ENCODE assay signal across 9 cellular contexts in genomic region chr1:155961937-155962336, GRCh38. TPM values are rescaled to one million over a fixed set of nuclear protein-coding genes. Genes with fewer than 3 reads are reported as not detected.
DNase-seq lines count a peak whose midpoint lies in the region; ATAC-seq and TF ChIP-seq lines count a peak whose summit lies in the region.
"Had no signal": no experiment of that assay in that cellular context is flagged by ENCODE, and none has a peak within 500 bp of the region (broad histone marks: within the 10 kb centered on the region; RNA-seq: fewer than 3 reads in every experiment).

No MANE protein-coding gene starts in this region.

- peaks cover 13% of the 10 kb centered on the region for H3K36me3 ChIP-seq in mucosa of descending colon (ENCODE audit: low read depth)

- intact Hi-C loops in mucosa of descending colon (cut with DNase I, micrococcal nuclease), result no loop called here

- H3K9me3 ChIP-seq in mucosa of descending colon, result no peaks in the 10 kb centered on the region

- peaks cover 4% of the 10 kb centered on the region for H3K4me1 ChIP-seq in mucosa of descending colon (ENCODE audit: low read depth)

- peak; percentile 66 for ATAC-seq in mucosa of descending colon
- no peak for ATAC-seq in GM18520 (IDR thresholded peaks at IDR 0.05; ENCODE audit: unreplicated experiment)
- no peak for ATAC-seq in GM18873 (IDR thresholded peaks at IDR 0.05; ENCODE audit: low FRiP score, unreplicated experiment)

- peak overlapping the region; percentile 54 to 92 for H3K27ac ChIP-seq in coronary artery

- H3K4me3 ChIP-seq in coronary artery (peak overlapping the region; percentile 24), mucosa of descending colon (no peak overlapping the region)

- DNase-seq in EL (peak; percentile 98), NCI-H460 (ENCODE audit: extremely low read depth, low read depth) (peak; percentile 99), coronary artery (ENCODE audit: low spot score) (peak; percentile 94), mucosa of descending colon (no peak), cortex of kidney (lab: John Stamatoyannopoulos, UW) (no peak), AML-193 (lab: John Stamatoyannopoulos, UW) (no peak)

- no peak for TF ChIP-seq CTCF in coronary artery (IDR thresholded peaks at IDR 0.05)
- TF ChIP-seq CTCF in mucosa of descending colon (IDR thresholded peaks at IDR 0.05), result no peak

RNA-seq across cellular contexts. Expression of gene ARHGEF2, which starts 16.4 kb away (rescaled TPM):
- total RNA-seq in NCI-H460 (2014; rRNA removed; shearing (Covaris generic)), result 318 and 324 TPM in 2 replicates
- polyA plus RNA-seq in NCI-H460 (2014; cell fraction: nucleus; rRNA removed), result 204 and 246 TPM in 2 replicates
- total RNA-seq in mucosa of descending colon, result 100 to 1,000 TPM in 1 of 3 donors, 10 to 100 TPM in 2; 79.7 to 132 (median 90.5) TPM

RNA-seq across cellular contexts. Expression of gene RXFP4, which starts 20.5 kb away (rescaled TPM):
- not detected in 2 replicates for total RNA-seq in NCI-H460 (2014; rRNA removed; shearing (Covaris generic))
- 0.50 and 0.86 TPM in 2 replicates for polyA plus RNA-seq in NCI-H460 (2014; cell fraction: nucleus; rRNA removed)
- 1 to 10 TPM; 1.2 to 4.2 (median 3.3) TPM for total RNA-seq in mucosa of descending colon
- total RNA-seq: T-helper 1 cell treated with Interleukin-12 subunit alpha and Interleukin-12 subunit beta and Interleukin-4 antibody, amounts not matched to agents 30 ng/mL and 1 ng/mL, for 36 hours had no signal

RNA-seq across cellular contexts. Expression of gene KHDC4, which starts 27.7 kb away (rescaled TPM):
- total RNA-seq in NCI-H460 (2014; rRNA removed; shearing (Covaris generic)), result 64.7 and 86.5 TPM in 2 replicates
- 352 and 508 TPM in 2 replicates for polyA plus RNA-seq in NCI-H460 (2014; cell fraction: nucleus; rRNA removed)
- total RNA-seq in mucosa of descending colon, result 10 to 100 TPM; 52.9 to 59.5 (median 58.6) TPM

RNA-seq across cellular contexts. Expression of gene RIT1, which starts 50.8 kb away (rescaled TPM):
- total RNA-seq in NCI-H460 (2014; rRNA removed; shearing (Covaris generic)), result 93.4 and 100.0 TPM in 2 replicates
- 28.6 and 42.9 TPM in 2 replicates for polyA plus RNA-seq in NCI-H460 (2014; cell fraction: nucleus; rRNA removed)
- total RNA-seq in mucosa of descending colon, result 10 to 100 TPM; 21.8 to 29.7 (median 23.5) TPM

RNA-seq across cellular contexts. Expression of gene SSR2, which starts 58.8 kb away (rescaled TPM):
- total RNA-seq in NCI-H460 (2014; rRNA removed; shearing (Covaris generic)), result 487 and 490 TPM in 2 replicates
- 269 and 579 TPM in 2 replicates for polyA plus RNA-seq in NCI-H460 (2014; cell fraction: nucleus; rRNA removed)
- 100 to 1,000 TPM; 144 to 203 (median 164) TPM for total RNA-seq in mucosa of descending colon

Comparison
In these comparisons a context has a peak if more than half of its experiments do, and no peak if none do; other contexts are left out.
1. DNase-seq: peak in EL (single experiment), NCI-H460 (single experiment) and coronary artery (single experiment); none in mucosa of descending colon (0 of 3), cortex of kidney (single experiment) and AML-193 (0 of 2).